8 cellular contexts compared by ENCODE assay signal in genomic region chr15:101188517-101189340, GRCh38.
A peak's percentile ranks its signal among the peaks of the same experiment; 100 is the strongest.
DNase-seq lines count a peak whose midpoint lies in the region; ATAC-seq and TF ChIP-seq lines count a peak whose summit lies in the region.

No MANE protein-coding gene starts in this region.

- peak overlapping the region; percentile 11 to 18 for H3K4me3 ChIP-seq in prostate gland

- 37% methylated on average over 28 of the region's 28 CpGs for WGBS in prostate gland

- no peaks in the 10 kb centered on the region for H3K27me3 Mint-ChIP-seq in activated naive CD4-positive, alpha-beta T cell treated with anti-CD3 and anti-CD28 coated beads, Interleukin-2, amount 10 ng/mL, durations not matched to agents 7 days and 5 days

- peaks cover 20% of the 10 kb centered on the region for H3K36me3 Mint-ChIP-seq in activated naive CD4-positive, alpha-beta T cell treated with anti-CD3 and anti-CD28 coated beads, Interleukin-2, amount 10 ng/mL, durations not matched to agents 7 days and 5 days

- no peak for DNase-seq in activated naive CD4-positive, alpha-beta T cell treated with anti-CD3 and anti-CD28 coated beads, Interleukin-2, amount 10 ng/mL, durations not matched to agents 7 days and 5 days
- no peak for DNase-seq in activated naive CD4-positive, alpha-beta T cell treated with anti-CD3 and anti-CD28 coated beads, Interleukin-2, amount 50 U/mL, for 16 hours
- peak; percentile 36 for DNase-seq in NCI-H774 (lab: John Stamatoyannopoulos, UW)
- no peak for DNase-seq in prostate gland (ENCODE audit: low spot score)
- DNase-seq in NOMO-1 (lab: John Stamatoyannopoulos, UW; ENCODE audit: unreplicated experiment in 2 of 2) = no peak
- DNase-seq in NCI-H748 (lab: John Stamatoyannopoulos, UW; ENCODE audit: unreplicated experiment) = no peak
- no peak for DNase-seq in activated CD4-positive, alpha-beta T cell treated with anti-CD3 and anti-CD28 coated beads for 48 hours

- peak overlapping the region; percentile 6 for H3K27ac Mint-ChIP-seq in activated naive CD4-positive, alpha-beta T cell treated with anti-CD3 and anti-CD28 coated beads, Interleukin-2, amount 10 ng/mL, durations not matched to agents 7 days and 5 days

- no peaks in the 10 kb centered on the region for H3K36me3 ChIP-seq in prostate gland

- H3K27ac ChIP-seq in prostate gland = peak overlapping the region; percentile 79 to 81

- H3K4me3 Mint-ChIP-seq in activated naive CD4-positive, alpha-beta T cell treated with anti-CD3 and anti-CD28 coated beads, Interleukin-2, amount 10 ng/mL, durations not matched to agents 7 days and 5 days = no peak overlapping the region

- intact Hi-C loops in prostate gland (cut with DNase I) = loop anchor here (5.0 kb wide), 1 partner anchor 49 kb away; no protein-coding TSS in a partner anchor

- H3K9me3 ChIP-seq in prostate gland = no peaks in the 10 kb centered on the region

- CTCF ChIA-PET in activated naive CD4-positive, alpha-beta T cell treated with anti-CD3 and anti-CD28 coated beads, Interleukin-2, amount 10 ng/mL, durations not matched to agents 7 days and 5 days (lab: Charles Lee) = interaction anchor here (0.9 kb wide), 1 partner anchor 62 kb away, joined by 3 read pairs; no protein-coding TSS in a partner anchor

- no peaks in the 10 kb centered on the region for H3K9me3 Mint-ChIP-seq in activated naive CD4-positive, alpha-beta T cell treated with anti-CD3 and anti-CD28 coated beads, Interleukin-2, amount 10 ng/mL, durations not matched to agents 7 days and 5 days

- H3K27me3 ChIP-seq in prostate gland (replicated peaks; ENCODE audit: insufficient read depth) = no peaks in the 10 kb centered on the region

- TF ChIP-seq POLR2A in prostate gland (IDR thresholded peaks at IDR 0.05) = no peak

- H3K4me1 ChIP-seq in prostate gland (replicated peaks) = peaks cover 33% of the 10 kb centered on the region

- H3K4me1 Mint-ChIP-seq in activated naive CD4-positive, alpha-beta T cell treated with anti-CD3 and anti-CD28 coated beads, Interleukin-2, amount 10 ng/mL, durations not matched to agents 7 days and 5 days = peaks cover 63% of the 10 kb centered on the region

- ATAC-seq in esophagus mucosa = peak; percentile 71

- no peak for TF ChIP-seq CTCF in prostate gland (IDR thresholded peaks at IDR 0.05)
